ENCODE assay signal across 20 cellular contexts in genomic region chr11:36364551-36364950, GRCh38.
DNase-seq lines count a peak whose midpoint lies in the region; ATAC-seq and TF ChIP-seq lines count a peak whose summit lies in the region.
"Had no signal": no experiment of that assay in that cellular context is flagged by ENCODE, and none has a peak within 500 bp of the region (broad histone marks: within the 10 kb centered on the region; RNA-seq: fewer than 3 reads in every experiment).

No MANE protein-coding gene starts in this region.

- H3K27me3 Mint-ChIP-seq in HFFc6 (ENCODE audit: insufficient read depth) (no peaks in the 10 kb centered on the region; the same call in 1 of the 2 replicates), natural killer cell (ENCODE audit: low read depth in 2 of 2) (peaks cover 0 to 11% of the 10 kb centered on the region in 2 donors)

- peak overlapping the region; percentile 5 for H2AFZ ChIP-seq in smooth muscle cell (ENCODE audit: low read depth)
- H2AFZ ChIP-seq: hepatocyte had no signal

- TF ChIP-seq CTCF in HFFc6 (IDR thresholded peaks at IDR 0.05) (no peak), fibroblast of pulmonary artery (IDR thresholded peaks at IDR 0.05; ENCODE audit: low read length, missing control alignments) (no peak), smooth muscle cell (IDR thresholded peaks at IDR 0.05; ENCODE audit: borderline replicate concordance, insufficient read depth, poor library complexity, severe bottlenecking) (no peak), natural killer cell (IDR thresholded peaks at IDR 0.05) (no peak)

- H3K9me3 Mint-ChIP-seq in HFFc6 (no peaks in the 10 kb centered on the region), natural killer cell (no peaks in the 10 kb centered on the region)
- H3K9me3 Mint-ChIP-seq: IgD-negative memory B cell; T-helper 1 cell treated with Interleukin-12 subunit alpha and Interleukin-12 subunit beta and Interleukin-4 antibody, amounts not matched to agents 30 μg/mL and 1 μg/mL, for 36 hours had no signal

- no peak for ATAC-seq in natural killer cell
- ATAC-seq: left cardiac atrium had no signal

- H3K4me3 Mint-ChIP-seq in HFFc6 (no peak overlapping the region), natural killer cell (no peak overlapping the region)
- H3K4me3 Mint-ChIP-seq: IgD-negative memory B cell; T-helper 1 cell treated with Interleukin-12 subunit alpha and Interleukin-12 subunit beta and Interleukin-4 antibody, amounts not matched to agents 30 μg/mL and 1 μg/mL, for 36 hours had no signal

- H3K27ac ChIP-seq in SK-N-MC (0 out of 2 replicates have a peak overlapping the region, but pooled peaks have one; percentile 67), smooth muscle cell (ENCODE audit: low read depth) (peak overlapping the region; percentile 92)
- H3K27ac ChIP-seq: ascending aorta, ovary had no signal

- no peaks in the 10 kb centered on the region for H3K9me3 ChIP-seq in SK-N-MC (ENCODE audit: low read depth, low read length)
- no peaks in the 10 kb centered on the region for H3K9me3 ChIP-seq in smooth muscle cell (replicated peaks; ENCODE audit: low read depth)
- H3K9me3 ChIP-seq: ascending aorta, ovary had no signal

- H3K79me2 ChIP-seq in smooth muscle cell (ENCODE audit: low read depth), result no peaks in the 10 kb centered on the region
- H3K79me2 ChIP-seq: hepatocyte had no signal

- no peak overlapping the region for H3K9ac ChIP-seq in SK-N-MC (ENCODE audit: insufficient read length)
- H3K9ac ChIP-seq in smooth muscle cell (ENCODE audit: low read depth), result no peak overlapping the region

- intact Hi-C loops in natural killer cell (cut with micrococcal nuclease), result no loop called here

- H3K4me1 ChIP-seq in smooth muscle cell (ENCODE audit: low read depth), result peaks cover 35% of the 10 kb centered on the region
- H3K4me1 ChIP-seq: ascending aorta had no signal

- WGBS in smooth muscle cell (ENCODE audit: low lambda C conversion rate), result 29% methylated on average over 4 of the region's 4 CpGs

- peak overlapping the region; percentile 48; the same call in 1 of the 2 replicates for H3K27ac Mint-ChIP-seq in HFFc6
- H3K27ac Mint-ChIP-seq in natural killer cell, result no peak overlapping the region
- H3K27ac Mint-ChIP-seq: T-helper 1 cell treated with Interleukin-12 subunit alpha and Interleukin-12 subunit beta and Interleukin-4 antibody, amounts not matched to agents 30 μg/mL and 1 μg/mL, for 36 hours had no signal

- no peaks in the 10 kb centered on the region for H4K20me1 ChIP-seq in smooth muscle cell (ENCODE audit: low read depth)

- H3K4me3 ChIP-seq in SK-N-MC (no peak overlapping the region), fibroblast of pulmonary artery (replicated peaks; ENCODE audit: low read depth, low read length) (no peak overlapping the region), smooth muscle cell (no peak overlapping the region), H7 (ENCODE audit: insufficient read depth, low read depth, low read length) (no peak overlapping the region)
- H3K4me3 ChIP-seq: ascending aorta, hepatocyte, ovary had no signal

- H3K4me1 Mint-ChIP-seq in HFFc6 (ENCODE audit: low read depth) (peaks cover 70% of the 10 kb centered on the region), natural killer cell (peaks cover 29 to 41% of the 10 kb centered on the region in 2 donors)

- H3K4me2 ChIP-seq in smooth muscle cell, result no peak overlapping the region
- H3K4me2 ChIP-seq: hepatocyte had no signal

- H3K36me3 ChIP-seq in SK-N-MC (ENCODE audit: insufficient read depth, low read length) (no peaks in the 10 kb centered on the region), smooth muscle cell (ENCODE audit: low read depth) (no peaks in the 10 kb centered on the region), H7 (replicated peaks; ENCODE audit: control insufficient read depth, insufficient read depth, low read length) (no peaks in the 10 kb centered on the region)
- H3K36me3 ChIP-seq: ascending aorta, ovary had no signal

- DNase-seq in HFFc6 (no peak), SK-N-MC (ENCODE audit: low read depth, low spot score) (no peak), fibroblast of pulmonary artery (ENCODE audit: low read depth) (peak; percentile 15), smooth muscle cell (lab: John Stamatoyannopoulos, UW; ENCODE audit: unreplicated experiment) (no peak), H7 (no peak), natural killer cell (no peak), cerebellum (ENCODE audit: low spot score) (no peak)
- DNase-seq: activated CD4-positive, CD25-positive, alpha-beta regulatory T cell treated with anti-CD3 and anti-CD28 coated beads, Interleukin-2, amount 50 U/mL, for 72 hours; activated CD8-positive, alpha-beta memory T cell treated with anti-CD3 and anti-CD28 coated beads, Interleukin-2, amount 50 U/mL, for 4 hours; activated naive CD4-positive, alpha-beta T cell treated with Interleukin-2 at 50 U/mL for 16 hours; DND-41; left cardiac atrium; NCI-H1105 treated with DMSO at 0.1 percent for 48 hours; ovary; Right ventricle myocardium superior; stimulated activated CD4-positive, alpha-beta T cell treated with anti-CD3 and anti-CD28 coated beads, Interleukin-4, amount 100 ng/mL, for 1 hour had no signal

- H3K36me3 Mint-ChIP-seq in HFFc6 (ENCODE audit: low read depth) (no peaks in the 10 kb centered on the region), natural killer cell (no peaks in the 10 kb centered on the region)
- H3K36me3 Mint-ChIP-seq: IgD-negative memory B cell had no signal

- H3K27me3 ChIP-seq in smooth muscle cell (ENCODE audit: low read depth) (no peaks in the 10 kb centered on the region), H7 (ENCODE audit: control insufficient read depth, insufficient read depth, low read length) (no peaks in the 10 kb centered on the region; the same call in 1 of the 2 replicates)
- H3K27me3 ChIP-seq: ascending aorta, hepatocyte, ovary had no signal

- peaks cover 14% of the 10 kb centered on the region for H3F3A ChIP-seq in smooth muscle cell (ENCODE audit: low read depth)
